Comparison of ENCODE assay signal across 17 cellular contexts in genomic region chr3:183579967-183580720, GRCh38. TPM values are rescaled to one million over a fixed set of nuclear protein-coding genes. Genes with fewer than 3 reads are reported as not detected.
DNase-seq lines count a peak whose midpoint lies in the region; ATAC-seq, FAIRE-seq and TF ChIP-seq lines count a peak whose summit lies in the region.
"Had no signal": no experiment of that assay in that cellular context is flagged by ENCODE, and none has a peak within 500 bp of the region (broad histone marks: within the 10 kb centered on the region; RNA-seq: fewer than 3 reads in every experiment).

No MANE protein-coding gene starts in this region.

- CTCF ChIA-PET in HEK293 (lab: Yijun Ruan, JAX), result no interaction called here

- POLR2A ChIA-PET in HEK293 (lab: Yijun Ruan, JAX), result no interaction called here

- no peak for DNase-seq in epithelial cell of proximal tubule (ENCODE audit: low read depth)
- no peak for DNase-seq in left lung
- DNase-seq in stimulated activated effector memory CD8-positive, alpha-beta T cell treated with anti-CD3 and anti-CD28 coated beads, Interleukin-12 subunit alpha, Interleukin-12 subunit beta, amount 100 ng/mL, for 72 hours (ENCODE audit: low spot score in 2 of 2), result no peak
- no peak for DNase-seq in GM12892 (ENCODE audit: insufficient read length)
- no peak for DNase-seq in hypothalamus (lab: John Stamatoyannopoulos, UW)
- no peak for DNase-seq in SW 1271 (lab: John Stamatoyannopoulos, UW)
- DNase-seq: activated CD4-positive, alpha-beta memory T cell treated with anti-CD3 and anti-CD28 coated beads, Interleukin-2, amount 10 ng/mL, durations not matched to agents 7 days and 5 days; Caco-2; colonic mucosa; foreskin melanocyte; mesendoderm; NCI-H2171; T1000 had no signal

- H3K36me3 ChIP-seq in HEK293 (ENCODE audit: control insufficient read depth in 2 of 2, insufficient read depth in 1 of 2, low read length in 2 of 2) (no peaks in the 10 kb centered on the region), left lung (no peaks in the 10 kb centered on the region)
- H3K36me3 ChIP-seq: colonic mucosa had no signal

- H3K27ac ChIP-seq in HEK293 (ENCODE audit: extremely low read depth, low read depth, low read length) (no peak overlapping the region), left lung (no peak overlapping the region)
- H3K27ac ChIP-seq: colonic mucosa had no signal

- ATAC-seq in left lung (peak; percentile 68), GM21515 (IDR thresholded peaks at IDR 0.05; ENCODE audit: unreplicated experiment) (no peak)
- ATAC-seq in stimulated activated effector memory CD8-positive, alpha-beta T cell treated with anti-CD3 and anti-CD28 coated beads, Interleukin-12 subunit alpha, Interleukin-12 subunit beta, amount 100 ng/mL, for 72 hours, result no peak
- ATAC-seq: activated naive CD4-positive, alpha-beta T cell treated with anti-CD3 and anti-CD28 coated beads, Interleukin-2, amount 50 U/mL, for 72 hours had no signal

- peak overlapping the region; percentile 30 for H3K27ac Mint-ChIP-seq in stimulated activated effector memory CD8-positive, alpha-beta T cell treated with anti-CD3 and anti-CD28 coated beads, Interleukin-12 subunit alpha, Interleukin-12 subunit beta, amount 100 ng/mL, for 72 hours
- H3K27ac Mint-ChIP-seq: activated CD4-positive, alpha-beta memory T cell treated with anti-CD3 and anti-CD28 coated beads, Interleukin-2, amount 10 ng/mL, durations not matched to agents 7 days and 5 days; activated naive CD4-positive, alpha-beta T cell treated with anti-CD3 and anti-CD28 coated beads, Interleukin-2, amount 50 U/mL, for 72 hours had no signal

- no peaks in the 10 kb centered on the region for H3K9me3 Mint-ChIP-seq in stimulated activated effector memory CD8-positive, alpha-beta T cell treated with anti-CD3 and anti-CD28 coated beads, Interleukin-12 subunit alpha, Interleukin-12 subunit beta, amount 100 ng/mL, for 72 hours
- H3K9me3 Mint-ChIP-seq: activated CD4-positive, alpha-beta memory T cell treated with anti-CD3 and anti-CD28 coated beads, Interleukin-2, amount 10 ng/mL, durations not matched to agents 7 days and 5 days; activated naive CD4-positive, alpha-beta T cell treated with anti-CD3 and anti-CD28 coated beads, Interleukin-2, amount 50 U/mL, for 72 hours had no signal

- no peaks in the 10 kb centered on the region for H3K27me3 ChIP-seq in left lung
- H3K27me3 ChIP-seq: colonic mucosa had no signal

- H3K4me1 Mint-ChIP-seq in stimulated activated effector memory CD8-positive, alpha-beta T cell treated with anti-CD3 and anti-CD28 coated beads, Interleukin-12 subunit alpha, Interleukin-12 subunit beta, amount 100 ng/mL, for 72 hours, result peaks cover 8% of the 10 kb centered on the region

- FAIRE-seq in GM12892 (lab: Jason Lieb, UNC), result no peak

- H3K9me3 ChIP-seq in HEK293 (ENCODE audit: control insufficient read depth, insufficient read depth, low read depth, low read length) (no peaks in the 10 kb centered on the region), left lung (no peaks in the 10 kb centered on the region)
- H3K9me3 ChIP-seq: Caco-2, colonic mucosa had no signal

- TF ChIP-seq CTCF in HEK293 (tag by site-specific recombination; IDR thresholded peaks at IDR 0.05), result no peak
- no peak for TF ChIP-seq CTCF in epithelial cell of proximal tubule (conservative IDR thresholded peaks at IDR 0.05; ENCODE audit: low read depth, low read length)
- TF ChIP-seq CTCF in left lung (IDR thresholded peaks at IDR 0.05), result no peak

- TF ChIP-seq POLR2A in GM12892 (IDR thresholded peaks at IDR 0.05; ENCODE audit: low read depth, low read length), result no peak

- H3K4me3 Mint-ChIP-seq in stimulated activated effector memory CD8-positive, alpha-beta T cell treated with anti-CD3 and anti-CD28 coated beads, Interleukin-12 subunit alpha, Interleukin-12 subunit beta, amount 100 ng/mL, for 72 hours, result no peak overlapping the region
- H3K4me3 Mint-ChIP-seq: activated CD4-positive, alpha-beta memory T cell treated with anti-CD3 and anti-CD28 coated beads, Interleukin-2, amount 10 ng/mL, durations not matched to agents 7 days and 5 days had no signal

- H3K4me3 ChIP-seq in HEK293 (ENCODE audit: low read depth, low read length) (no peak overlapping the region), epithelial cell of proximal tubule (ENCODE audit: low read depth, low read length) (peak overlapping the region; percentile 39), left lung (peak overlapping the region in 1 of 2 donors; percentile 1)
- H3K4me3 ChIP-seq: colonic mucosa had no signal

- no peaks in the 10 kb centered on the region for H3K36me3 Mint-ChIP-seq in stimulated activated effector memory CD8-positive, alpha-beta T cell treated with anti-CD3 and anti-CD28 coated beads, Interleukin-12 subunit alpha, Interleukin-12 subunit beta, amount 100 ng/mL, for 72 hours
- H3K36me3 Mint-ChIP-seq: activated naive CD4-positive, alpha-beta T cell treated with anti-CD3 and anti-CD28 coated beads, Interleukin-2, amount 50 U/mL, for 72 hours had no signal

- intact Hi-C loops in left lung (cut with DNase I), result no loop called here

- no peaks in the 10 kb centered on the region for H3K4me1 ChIP-seq in HEK293 (ENCODE audit: control insufficient read depth, insufficient read depth, low read length)
- peaks cover 5% of the 10 kb centered on the region in 2 donors for H3K4me1 ChIP-seq in left lung
- H3K4me1 ChIP-seq: colonic mucosa had no signal

TF ChIP-seq in HEK293, 187 proteins besides CTCF, POLR2A, EP300 and RAD21:
- TF ChIP-seq ZNF114 (tag by site-specific recombination; IDR thresholded peaks at IDR 0.05) (no peak), ZNF132 (tag by site-specific recombination; IDR thresholded peaks at IDR 0.05; ENCODE audit: borderline replicate concordance) (no peak), ZFHX2 (tag by site-specific recombination; conservative IDR thresholded peaks at IDR 0.05) (peak; percentile 56), EGR2 (tag by site-specific recombination; IDR thresholded peaks at IDR 0.05; ENCODE audit: low read depth) (peak; percentile 58), ZNF211 (tag by site-specific recombination; IDR thresholded peaks at IDR 0.05; ENCODE audit: low read depth) (no peak), ZNF175 (tag by site-specific recombination; IDR thresholded peaks at IDR 0.05) (no peak)

RNA-seq across cellular contexts. Expression of gene KLHL6, which starts 24.6 kb away (rescaled TPM):
- total RNA-seq in epithelial cell of proximal tubule (not detected in 2 replicates), left lung (10 to 100 TPM in 1 of 2 donors, 1 to 10 TPM in 1; 8.2 to 21.6 TPM)
- polyA plus RNA-seq in GM12892 (2012; ENCODE audit: missing spikeins), result 13.2 TPM
- total RNA-seq: Caco-2, RPMI7951 had no signal

RNA-seq across cellular contexts. Expression of gene KLHL24, which starts 55.3 kb away (rescaled TPM):
- total RNA-seq in epithelial cell of proximal tubule (8.0 and 20.6 TPM in 2 replicates), left lung (10 to 100 TPM; 59.2 to 80.9 TPM)
- polyA plus RNA-seq in GM12892 (2012; ENCODE audit: missing spikeins), result 5.8 TPM
